In genomic region chr6:25614052-25614451, GRCh38 we compare ENCODE assay signal across 30 cellular contexts. TPM values are rescaled to one million over a fixed set of nuclear protein-coding genes. Genes with fewer than 3 reads are reported as not detected.
"Had no signal": no experiment of that assay in that cellular context is flagged by ENCODE, and none has a peak within 500 bp of the region (broad histone marks: within the 10 kb centered on the region; RNA-seq: fewer than 3 reads in every experiment).

No MANE protein-coding gene starts in this region.

- FAIRE-seq: islet of Langerhans, kidney, pancreas, small intestine had no signal

- H3K36me3 ChIP-seq: pancreas, prostate gland, sigmoid colon, uterus had no signal

- ATAC-seq: naive thymus-derived CD4-positive, alpha-beta T cell; natural killer cell treated with Interleukin-12 subunit alpha and Interleukin-12 subunit beta and Interleukin-15 and Interleukin-18, amount 100 ng/mL, for 72 hours; pancreas; right cardiac atrium; stimulated activated effector memory CD8-positive, alpha-beta T cell treated with anti-CD3 and anti-CD28 coated beads, Interleukin-12 subunit alpha, Interleukin-12 subunit beta, amount 100 ng/mL, for 72 hours had no signal

- DNase-seq: hypothalamus; immature natural killer cell; kidney; left ventricle myocardium inferior; mesendoderm; naive thymus-derived CD4-positive, alpha-beta T cell; nucleus accumbens; pancreas; posterior cingulate gyrus; retina; right cardiac atrium; sigmoid colon; small intestine; spleen; stimulated activated CD4-positive, alpha-beta T cell treated with anti-CD3 and anti-CD28 coated beads, Interleukin-4, amount 100 ng/mL, for 24 hours; stimulated activated naive CD4-positive, alpha-beta T cell; tibial artery; uterus had no signal

- H3K9me3 ChIP-seq: left ventricle myocardium inferior, pancreas, prostate gland, sigmoid colon, spleen, suprapubic skin, thoracic aorta, tibial artery, uterus had no signal

- H3K4me3 ChIP-seq: left ventricle myocardium inferior, lung, pancreas, prostate gland, sigmoid colon, spleen, suprapubic skin, thoracic aorta, tibial artery, uterus had no signal

- H3K27ac ChIP-seq: left ventricle myocardium inferior, pancreas, prostate gland, sigmoid colon, spleen, suprapubic skin, thoracic aorta, tibial artery, uterus had no signal

- H3K27me3 ChIP-seq: pancreas, sigmoid colon, spleen, suprapubic skin, tibial artery, uterus had no signal

- H3K4me1 ChIP-seq: left ventricle myocardium inferior, pancreas, prostate gland, sigmoid colon, suprapubic skin, uterus had no signal

RNA-seq across cellular contexts. Expression of gene SCGN, which starts 38.0 kb away (rescaled TPM):
- total RNA-seq: lower leg skin; mesothelial cell of epicardium; mononuclear cell; naive thymus-derived CD4-positive, alpha-beta T cell; natural killer cell treated with Interleukin-12 subunit alpha and Interleukin-12 subunit beta and Interleukin-15 and Interleukin-18, amount 100 ng/mL, for 72 hours; osteoblast; spleen; ureter had no signal
- polyA plus RNA-seq: immature natural killer cell; naive thymus-derived CD4-positive, alpha-beta T cell; spleen had no signal
